ENCODE assay signal across 9 cellular contexts in genomic region chr19:56155124-56155687, GRCh38. TPM values are rescaled to one million over a fixed set of nuclear protein-coding genes. Genes with fewer than 3 reads are reported as not detected.
DNase-seq lines count a peak whose midpoint lies in the region; ATAC-seq and TF ChIP-seq lines count a peak whose summit lies in the region.
"Had no signal": no experiment of that assay in that cellular context is flagged by ENCODE, and none has a peak within 500 bp of the region (broad histone marks: within the 10 kb centered on the region; RNA-seq: fewer than 3 reads in every experiment).

No MANE protein-coding gene starts in this region.

- H3K27me3 ChIP-seq in endodermal cell (ENCODE audit: control insufficient read depth, insufficient read depth, low read length, poor library complexity, severe bottlenecking): no peaks in the 10 kb centered on the region
- H3K27me3 ChIP-seq: colonic mucosa had no signal

- no peak overlapping the region for H3K4me3 Mint-ChIP-seq in endodermal cell
- H3K4me3 Mint-ChIP-seq in natural killer cell treated with Interleukin-12 subunit alpha and Interleukin-12 subunit beta and Interleukin-15 and Interleukin-18, amount 100 ng/mL, for 72 hours: no peak overlapping the region

- peaks cover 44% of the 10 kb centered on the region for H3K36me3 Mint-ChIP-seq in endodermal cell (ENCODE audit: low read depth)
- H3K36me3 Mint-ChIP-seq in natural killer cell treated with Interleukin-12 subunit alpha and Interleukin-12 subunit beta and Interleukin-15 and Interleukin-18, amount 100 ng/mL, for 72 hours: peaks cover 9% of the 10 kb centered on the region

- no peak overlapping the region for H3K27ac Mint-ChIP-seq in endodermal cell
- no peak overlapping the region for H3K27ac Mint-ChIP-seq in natural killer cell treated with Interleukin-12 subunit alpha and Interleukin-12 subunit beta and Interleukin-15 and Interleukin-18, amount 100 ng/mL, for 72 hours

- DNase-seq in Daoy (ENCODE audit: low read depth) (peak; percentile 27), endodermal cell (peak; percentile 89), hepatic stellate cell (ENCODE audit: low spot score) (no peak)
- DNase-seq in natural killer cell treated with Interleukin-12 subunit alpha and Interleukin-12 subunit beta and Interleukin-15 and Interleukin-18, amount 100 ng/mL, for 72 hours (ENCODE audit: low spot score): no peak
- no peak for DNase-seq in activated CD8-positive, alpha-beta memory T cell treated with anti-CD3 and anti-CD28 coated beads, Interleukin-2, amount 50 U/mL, for 48 hours
- DNase-seq: colonic mucosa had no signal

- no peaks in the 10 kb centered on the region for H3K4me1 ChIP-seq in endodermal cell (ENCODE audit: control insufficient read depth, insufficient read depth, low read length)
- H3K4me1 ChIP-seq: colonic mucosa had no signal

- H3K9me3 ChIP-seq in endodermal cell (ENCODE audit: control insufficient read depth, low read length): no peaks in the 10 kb centered on the region
- H3K9me3 ChIP-seq: colonic mucosa had no signal

- no peaks in the 10 kb centered on the region for H3K9me3 Mint-ChIP-seq in endodermal cell
- no peaks in the 10 kb centered on the region for H3K9me3 Mint-ChIP-seq in natural killer cell treated with Interleukin-12 subunit alpha and Interleukin-12 subunit beta and Interleukin-15 and Interleukin-18, amount 100 ng/mL, for 72 hours

- H3K36me3 ChIP-seq in endodermal cell (ENCODE audit: control insufficient read depth, insufficient read depth, low read length): peaks cover 27% of the 10 kb centered on the region
- H3K36me3 ChIP-seq: colonic mucosa had no signal

- TF ChIP-seq CTCF in LNCAP (IDR thresholded peaks at IDR 0.05) (peak; percentile 37; the same call in 1 of the 2 replicates), endodermal cell (conservative IDR thresholded peaks at IDR 0.05) (peak; percentile 81)

- no peak overlapping the region for H3K4me3 ChIP-seq in endodermal cell (ENCODE audit: low read length)
- H3K4me3 ChIP-seq: colonic mucosa had no signal

- H3K9ac ChIP-seq in endodermal cell (ENCODE audit: extremely low read depth, low read length, poor library complexity, severe bottlenecking): no peak overlapping the region

- ATAC-seq in natural killer cell treated with Interleukin-12 subunit alpha and Interleukin-12 subunit beta and Interleukin-15 and Interleukin-18, amount 100 ng/mL, for 72 hours: peak; percentile 4 to 22
- ATAC-seq in HG02798 (IDR thresholded peaks at IDR 0.05; ENCODE audit: poor library complexity, unreplicated experiment): no peak
- ATAC-seq in GM18519 (IDR thresholded peaks at IDR 0.05; ENCODE audit: low FRiP score, unreplicated experiment): no peak

- 77 to 85% methylated on average over 9 to 17 of the region's 17 CpGs for WGBS in endodermal cell (ENCODE audit: insufficient coverage in 1 of 2, insufficient read length in 1 of 2), 2 experiments

- peaks cover 16% of the 10 kb centered on the region for H3K4me1 Mint-ChIP-seq in endodermal cell
- peaks cover 6 to 12% of the 10 kb centered on the region in 2 donors for H3K4me1 Mint-ChIP-seq in natural killer cell treated with Interleukin-12 subunit alpha and Interleukin-12 subunit beta and Interleukin-15 and Interleukin-18, amount 100 ng/mL, for 72 hours (ENCODE audit: low read depth in 2 of 2)

- no peaks in the 10 kb centered on the region for H3K27me3 Mint-ChIP-seq in endodermal cell (ENCODE audit: insufficient read depth)
- H3K27me3 Mint-ChIP-seq in natural killer cell treated with Interleukin-12 subunit alpha and Interleukin-12 subunit beta and Interleukin-15 and Interleukin-18, amount 100 ng/mL, for 72 hours: no peaks in the 10 kb centered on the region

- no peak overlapping the region for H3K27ac ChIP-seq in endodermal cell (ENCODE audit: low read depth, low read length)
- H3K27ac ChIP-seq: colonic mucosa had no signal

RNA-seq across cellular contexts. Expression of gene ZNF444, which starts 14.1 kb away (rescaled TPM):
- 24.3 and 36.4 TPM in 2 replicates for total RNA-seq in Daoy (2014; rRNA removed; shearing (Covaris generic))
- 10 to 100 TPM; 50.2 to 58.8 TPM for total RNA-seq in endodermal cell
- 36.7 TPM for polyA plus RNA-seq in endodermal cell (2013, experiment 1 of 2)
- polyA plus RNA-seq in endodermal cell (2013, experiment 2 of 2): 31.4 TPM
- 10 to 100 TPM; 23.2 to 50.6 TPM for total RNA-seq in natural killer cell treated with Interleukin-12 subunit alpha and Interleukin-12 subunit beta and Interleukin-15 and Interleukin-18, amount 100 ng/mL, for 72 hours

RNA-seq across cellular contexts. Expression of gene GALP, which starts 20.6 kb away (rescaled TPM):
- not detected in 2 replicates for total RNA-seq in Daoy (2014; rRNA removed; shearing (Covaris generic))
- under 1 TPM in 1 of 2 donors, not detected in 1; 0.40 TPM for total RNA-seq in endodermal cell
- 20.2 TPM for polyA plus RNA-seq in endodermal cell (2013, experiment 1 of 2)
- 19.9 TPM for polyA plus RNA-seq in endodermal cell (2013, experiment 2 of 2)
- total RNA-seq in natural killer cell treated with Interleukin-12 subunit alpha and Interleukin-12 subunit beta and Interleukin-15 and Interleukin-18, amount 100 ng/mL, for 72 hours: not detected
- total RNA-seq: colonic mucosa had no signal

RNA-seq across cellular contexts. Expression of gene ZNF787, which starts 34.1 kb away (rescaled TPM):
- 18.8 and 43.8 TPM in 2 replicates for total RNA-seq in Daoy (2014; rRNA removed; shearing (Covaris generic))
- total RNA-seq in endodermal cell: 10 to 100 TPM; 42.1 to 43.7 TPM
- polyA plus RNA-seq in endodermal cell (2013, experiment 1 of 2): 27.7 TPM
- 26.5 TPM for polyA plus RNA-seq in endodermal cell (2013, experiment 2 of 2)
- total RNA-seq in natural killer cell treated with Interleukin-12 subunit alpha and Interleukin-12 subunit beta and Interleukin-15 and Interleukin-18, amount 100 ng/mL, for 72 hours: 10 to 100 TPM; 39.2 to 60.6 TPM

RNA-seq across cellular contexts. Expression of gene ZSCAN5B, which starts 42.4 kb away (rescaled TPM):
- total RNA-seq in Daoy (2014; rRNA removed; shearing (Covaris generic)): not detected in 2 replicates
- total RNA-seq in endodermal cell: not detected
- 0.14 TPM for polyA plus RNA-seq in endodermal cell (2013, experiment 1 of 2)
- not detected for polyA plus RNA-seq in endodermal cell (2013, experiment 2 of 2)
- not detected for total RNA-seq in natural killer cell treated with Interleukin-12 subunit alpha and Interleukin-12 subunit beta and Interleukin-15 and Interleukin-18, amount 100 ng/mL, for 72 hours
- total RNA-seq: colonic mucosa had no signal

RNA-seq across cellular contexts. Expression of gene ZSCAN5C, which starts 46.9 kb away (rescaled TPM):
- not detected in 2 replicates for total RNA-seq in Daoy (2014; rRNA removed; shearing (Covaris generic))
- total RNA-seq in endodermal cell: not detected
- not detected for polyA plus RNA-seq in endodermal cell (2013, experiment 1 of 2)
- polyA plus RNA-seq in endodermal cell (2013, experiment 2 of 2): not detected
- not detected for total RNA-seq in natural killer cell treated with Interleukin-12 subunit alpha and Interleukin-12 subunit beta and Interleukin-15 and Interleukin-18, amount 100 ng/mL, for 72 hours
- total RNA-seq: colonic mucosa had no signal

Comparison
In these comparisons a context has a peak if more than half of its experiments do, and no peak if none do; other contexts are left out.
1. DNase-seq: peak in Daoy (single experiment) and endodermal cell (single experiment); none in natural killer cell treated with Interleukin-12 subunit alpha and Interleukin-12 subunit beta and Interleukin-15 and Interleukin-18, amount 100 ng/mL, for 72 hours (single experiment), activated CD8-positive, alpha-beta memory T cell treated with anti-CD3 and anti-CD28 coated beads, Interleukin-2, amount 50 U/mL, for 48 hours (single experiment) and hepatic stellate cell (single experiment).
2. ATAC-seq: peak in natural killer cell treated with Interleukin-12 subunit alpha and Interleukin-12 subunit beta and Interleukin-15 and Interleukin-18, amount 100 ng/mL, for 72 hours (2 of 2); none in HG02798 (single experiment) and GM18519 (single experiment).